Comparison of ENCODE assay signal across 7 cellular contexts in genomic region chr19:589693-590395, GRCh38. TPM values are rescaled to one million over a fixed set of nuclear protein-coding genes. Genes with fewer than 3 reads are reported as not detected.
DNase-seq lines count a peak whose midpoint lies in the region; ATAC-seq and TF ChIP-seq lines count a peak whose summit lies in the region.

HCN2 (plus strand) TSS chr19:589881; CDS start chr19:589946, 65 bp downstream.

- H3K27ac Mint-ChIP-seq in CD8-positive, alpha-beta memory T cell: no peak within 1 kb of the TSS
- no peak within 1 kb of the TSS for H3K27ac Mint-ChIP-seq in CD14-positive monocyte

- peak within 1 kb of the TSS; percentile 81 for H2AK5ac ChIP-seq in neuronal stem cell (ENCODE audit: low read depth, low read length)

- WGBS in neuronal stem cell (ENCODE audit: extremely low coverage in 2 of 2, insufficient read length in 2 of 2, insufficient replicate concordance in 1 of 2), 2 donors: no CpG with 5 or more reads among the region's 132 CpGs

- H2AFZ ChIP-seq in neuronal stem cell (ENCODE audit: low read length): peak within 1 kb of the TSS; percentile 53

- no peak for ATAC-seq in GM19035 (IDR thresholded peaks at IDR 0.05; ENCODE audit: unreplicated experiment)

- peak within 1 kb of the TSS; percentile 13 for H2BK5ac ChIP-seq in neuronal stem cell (ENCODE audit: low read length)

- H3K4me3 ChIP-seq in CD8-positive, alpha-beta memory T cell (ENCODE audit: low read length): no peak within 1 kb of the TSS
- peak within 1 kb of the TSS; percentile 1 for H3K4me3 ChIP-seq in effector memory CD4-positive, alpha-beta T cell (ENCODE audit: insufficient read depth, low read depth, low read length, poor library complexity, severe bottlenecking)
- peak within 1 kb of the TSS in 1 of 2 donors; percentile 34 for H3K4me3 ChIP-seq in neuronal stem cell (ENCODE audit: low read length in 2 of 2)

- H3K27me3 Mint-ChIP-seq in CD8-positive, alpha-beta memory T cell: peaks cover 12 to 29% of the 10 kb centered on the region in 2 donors
- H3K27me3 Mint-ChIP-seq in CD14-positive monocyte (ENCODE audit: low read depth in 3 of 3): peaks cover 52 to 84% (median 70%) of the 10 kb centered on the region in 3 donors

- CTCF ChIA-PET in CD8-positive, alpha-beta memory T cell (lab: Charles Lee): no interaction called here

- no peaks in the 10 kb centered on the region for H3K9me3 ChIP-seq in CD8-positive, alpha-beta memory T cell (ENCODE audit: low read length)
- H3K9me3 ChIP-seq in effector memory CD4-positive, alpha-beta T cell (ENCODE audit: control insufficient read depth, low read length): no peaks in the 10 kb centered on the region
- H3K9me3 ChIP-seq in neuronal stem cell (replicated peaks in 1 of 2; ENCODE audit: control insufficient read depth in 2 of 2, insufficient read depth in 1 of 2, low read depth in 1 of 2, low read length in 2 of 2): peaks cover 0 to 1% of the 10 kb centered on the region in 2 donors

- intact Hi-C loops in CD14-positive monocyte (cut with micrococcal nuclease): no loop called here

- H3K9ac ChIP-seq in neuronal stem cell (ENCODE audit: low read depth, low read length, poor library complexity): peak within 1 kb of the TSS; percentile 44

- no peaks in the 10 kb centered on the region for H3K36me3 Mint-ChIP-seq in CD8-positive, alpha-beta memory T cell
- H3K36me3 Mint-ChIP-seq in CD14-positive monocyte: no peaks in the 10 kb centered on the region

- H3K9me3 Mint-ChIP-seq in CD8-positive, alpha-beta memory T cell: no peaks in the 10 kb centered on the region
- peaks cover 0 to 18% (median 7%) of the 10 kb centered on the region in 7 donors for H3K9me3 Mint-ChIP-seq in CD14-positive monocyte

- peaks cover 20% of the 10 kb centered on the region for H3K27me3 ChIP-seq in CD8-positive, alpha-beta memory T cell (ENCODE audit: insufficient read depth, low read length, poor library complexity, severe bottlenecking)
- H3K27me3 ChIP-seq in effector memory CD4-positive, alpha-beta T cell (replicated peaks; ENCODE audit: control insufficient read depth, insufficient read depth, low read length, poor library complexity, severe bottlenecking): peaks cover 14% of the 10 kb centered on the region
- peaks cover 26 to 60% (median 49%) of the 10 kb centered on the region in 3 experiments for H3K27me3 ChIP-seq in neuronal stem cell (ENCODE audit: control insufficient read depth in 3 of 3, insufficient read depth in 3 of 3, low read depth in 1 of 3, low read length in 3 of 3)

- no peak within 1 kb of the TSS for H2BK120ac ChIP-seq in neuronal stem cell (ENCODE audit: low read depth, low read length)

- H3K36me3 ChIP-seq in CD8-positive, alpha-beta memory T cell (ENCODE audit: insufficient read depth, low read length): no peaks in the 10 kb centered on the region
- no peaks in the 10 kb centered on the region for H3K36me3 ChIP-seq in effector memory CD4-positive, alpha-beta T cell (ENCODE audit: control insufficient read depth, insufficient read depth, low read length)
- H3K36me3 ChIP-seq in neuronal stem cell (replicated peaks in 1 of 2; ENCODE audit: control insufficient read depth in 2 of 2, insufficient read depth in 2 of 2, low read length in 2 of 2): no peaks in the 10 kb centered on the region

- TF ChIP-seq CTCF in CD14-positive monocyte (IDR thresholded peaks at IDR 0.05): no peak

- peak within 1 kb of the TSS in 6 of 7 donors; percentile 26 to 86 (median 58) for H3K4me3 Mint-ChIP-seq in CD8-positive, alpha-beta memory T cell
- H3K4me3 Mint-ChIP-seq in CD14-positive monocyte: peak within 1 kb of the TSS in 1 of 2 donors; percentile 76

- H3K4me2 ChIP-seq in neuronal stem cell (ENCODE audit: insufficient read depth, low read length, poor library complexity, severe bottlenecking): peak within 1 kb of the TSS; percentile 54

- peaks cover 16% of the 10 kb centered on the region for H3K4me1 ChIP-seq in CD8-positive, alpha-beta memory T cell (ENCODE audit: insufficient read depth, low read length)
- H3K4me1 ChIP-seq in effector memory CD4-positive, alpha-beta T cell (ENCODE audit: control insufficient read depth, insufficient read depth, low read length, poor library complexity, severe bottlenecking): peaks cover 25% of the 10 kb centered on the region
- peaks cover 5% of the 10 kb centered on the region in 2 donors for H3K4me1 ChIP-seq in neuronal stem cell (ENCODE audit: control insufficient read depth in 2 of 2, insufficient read depth in 1 of 2, low read depth in 1 of 2, low read length in 2 of 2)

- peaks cover 7% of the 10 kb centered on the region for H3K79me1 ChIP-seq in neuronal stem cell (ENCODE audit: low read depth, low read length)

- POLR2A ChIA-PET in CD8-positive, alpha-beta memory T cell (lab: Charles Lee): interaction anchor here (0.8 kb wide), 1 partner anchor 70 kb away, joined by 3 read pairs; no protein-coding TSS in a partner anchor

- DNase-seq in CD8-positive, alpha-beta memory T cell: no peak
- peak; percentile 68 for DNase-seq in NCI-H69 (lab: John Stamatoyannopoulos, UW)
- no peak for DNase-seq in effector memory CD4-positive, alpha-beta T cell
- no peak for DNase-seq in neuronal stem cell (ENCODE audit: low spot score)
- no peak for DNase-seq in CD14-positive monocyte (ENCODE audit: low spot score)
- no peak for DNase-seq in DMS79 (lab: John Stamatoyannopoulos, UW)

- no peak within 1 kb of the TSS for H3K14ac ChIP-seq in neuronal stem cell (ENCODE audit: low read length)

- H3K4me1 Mint-ChIP-seq in CD8-positive, alpha-beta memory T cell: peaks cover 4 to 17% (median 6%) of the 10 kb centered on the region in 3 donors
- H3K4me1 Mint-ChIP-seq in CD14-positive monocyte: peaks cover 5% of the 10 kb centered on the region

- no peak within 1 kb of the TSS for H2BK12ac ChIP-seq in neuronal stem cell (ENCODE audit: low read length)

- H3K23ac ChIP-seq in neuronal stem cell (ENCODE audit: low read depth, low read length, poor library complexity): peak within 1 kb of the TSS; percentile 93

- no peak within 1 kb of the TSS for H3K4ac ChIP-seq in neuronal stem cell (ENCODE audit: low read length)

- peak within 1 kb of the TSS; percentile 71 for H3K18ac ChIP-seq in neuronal stem cell (ENCODE audit: low read length)

- H3K27ac ChIP-seq in CD8-positive, alpha-beta memory T cell (ENCODE audit: low read depth, low read length): no peak within 1 kb of the TSS
- H3K27ac ChIP-seq in effector memory CD4-positive, alpha-beta T cell (ENCODE audit: insufficient read depth, low read length, poor library complexity, severe bottlenecking): no peak within 1 kb of the TSS
- no peak within 1 kb of the TSS for H3K27ac ChIP-seq in neuronal stem cell (replicated peaks; ENCODE audit: low read length)

- H4K8ac ChIP-seq in neuronal stem cell (ENCODE audit: low read depth, low read length): no peak within 1 kb of the TSS

- peak within 1 kb of the TSS; percentile 37 for H2BK15ac ChIP-seq in neuronal stem cell (ENCODE audit: low read length)

- H4K91ac ChIP-seq in neuronal stem cell (ENCODE audit: low read depth, low read length, poor library complexity): no peak within 1 kb of the TSS

RNA-seq across cellular contexts. Expression of gene HCN2, which starts in this region (rescaled TPM):
- total RNA-seq in CD8-positive, alpha-beta memory T cell: under 1 TPM; 0.42 to 0.48 TPM
- polyA plus RNA-seq in CD8-positive, alpha-beta memory T cell: not detected
- polyA plus RNA-seq in neuronal stem cell (2013, experiment 1 of 2): 0.10 TPM
- 0.10 TPM for polyA plus RNA-seq in neuronal stem cell (2013, experiment 2 of 2)
- not detected for polyA plus RNA-seq in CD14-positive monocyte
